1 cellular context compared by ENCODE assay signal in the genomic region with DNA sequence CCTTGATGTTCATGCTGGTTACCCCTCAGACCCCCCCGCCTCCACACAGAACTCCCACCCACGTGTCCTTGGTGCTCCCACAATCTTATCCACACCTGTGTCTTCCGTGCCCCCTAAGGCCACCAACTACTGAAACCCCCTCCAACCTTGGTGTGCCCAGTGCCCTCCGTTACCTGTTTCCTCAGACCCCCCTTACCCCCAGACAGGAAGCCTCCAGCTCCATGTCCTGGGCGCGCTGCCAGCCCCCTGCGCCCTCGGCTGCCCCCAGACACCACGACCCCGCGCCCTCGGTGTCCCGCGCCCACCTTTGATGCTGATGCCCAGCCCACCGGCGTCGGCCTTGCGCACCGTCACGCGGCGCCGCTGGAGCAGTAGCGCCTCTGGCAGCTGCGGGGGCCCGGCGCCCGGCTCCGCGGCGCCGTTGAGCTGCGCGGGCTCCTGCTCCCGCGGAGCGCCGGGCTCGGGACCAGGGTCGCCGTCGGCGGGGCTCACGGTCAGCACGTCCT.
TF ChIP-seq lines count a peak whose summit lies in the region.

No MANE protein-coding gene starts in this region.

TF ChIP-seq in GM23338, 12 proteins besides CTCF, POLR2A, EP300 and RAD21 (continued from another document):
- TF ChIP-seq, protein P1, sequence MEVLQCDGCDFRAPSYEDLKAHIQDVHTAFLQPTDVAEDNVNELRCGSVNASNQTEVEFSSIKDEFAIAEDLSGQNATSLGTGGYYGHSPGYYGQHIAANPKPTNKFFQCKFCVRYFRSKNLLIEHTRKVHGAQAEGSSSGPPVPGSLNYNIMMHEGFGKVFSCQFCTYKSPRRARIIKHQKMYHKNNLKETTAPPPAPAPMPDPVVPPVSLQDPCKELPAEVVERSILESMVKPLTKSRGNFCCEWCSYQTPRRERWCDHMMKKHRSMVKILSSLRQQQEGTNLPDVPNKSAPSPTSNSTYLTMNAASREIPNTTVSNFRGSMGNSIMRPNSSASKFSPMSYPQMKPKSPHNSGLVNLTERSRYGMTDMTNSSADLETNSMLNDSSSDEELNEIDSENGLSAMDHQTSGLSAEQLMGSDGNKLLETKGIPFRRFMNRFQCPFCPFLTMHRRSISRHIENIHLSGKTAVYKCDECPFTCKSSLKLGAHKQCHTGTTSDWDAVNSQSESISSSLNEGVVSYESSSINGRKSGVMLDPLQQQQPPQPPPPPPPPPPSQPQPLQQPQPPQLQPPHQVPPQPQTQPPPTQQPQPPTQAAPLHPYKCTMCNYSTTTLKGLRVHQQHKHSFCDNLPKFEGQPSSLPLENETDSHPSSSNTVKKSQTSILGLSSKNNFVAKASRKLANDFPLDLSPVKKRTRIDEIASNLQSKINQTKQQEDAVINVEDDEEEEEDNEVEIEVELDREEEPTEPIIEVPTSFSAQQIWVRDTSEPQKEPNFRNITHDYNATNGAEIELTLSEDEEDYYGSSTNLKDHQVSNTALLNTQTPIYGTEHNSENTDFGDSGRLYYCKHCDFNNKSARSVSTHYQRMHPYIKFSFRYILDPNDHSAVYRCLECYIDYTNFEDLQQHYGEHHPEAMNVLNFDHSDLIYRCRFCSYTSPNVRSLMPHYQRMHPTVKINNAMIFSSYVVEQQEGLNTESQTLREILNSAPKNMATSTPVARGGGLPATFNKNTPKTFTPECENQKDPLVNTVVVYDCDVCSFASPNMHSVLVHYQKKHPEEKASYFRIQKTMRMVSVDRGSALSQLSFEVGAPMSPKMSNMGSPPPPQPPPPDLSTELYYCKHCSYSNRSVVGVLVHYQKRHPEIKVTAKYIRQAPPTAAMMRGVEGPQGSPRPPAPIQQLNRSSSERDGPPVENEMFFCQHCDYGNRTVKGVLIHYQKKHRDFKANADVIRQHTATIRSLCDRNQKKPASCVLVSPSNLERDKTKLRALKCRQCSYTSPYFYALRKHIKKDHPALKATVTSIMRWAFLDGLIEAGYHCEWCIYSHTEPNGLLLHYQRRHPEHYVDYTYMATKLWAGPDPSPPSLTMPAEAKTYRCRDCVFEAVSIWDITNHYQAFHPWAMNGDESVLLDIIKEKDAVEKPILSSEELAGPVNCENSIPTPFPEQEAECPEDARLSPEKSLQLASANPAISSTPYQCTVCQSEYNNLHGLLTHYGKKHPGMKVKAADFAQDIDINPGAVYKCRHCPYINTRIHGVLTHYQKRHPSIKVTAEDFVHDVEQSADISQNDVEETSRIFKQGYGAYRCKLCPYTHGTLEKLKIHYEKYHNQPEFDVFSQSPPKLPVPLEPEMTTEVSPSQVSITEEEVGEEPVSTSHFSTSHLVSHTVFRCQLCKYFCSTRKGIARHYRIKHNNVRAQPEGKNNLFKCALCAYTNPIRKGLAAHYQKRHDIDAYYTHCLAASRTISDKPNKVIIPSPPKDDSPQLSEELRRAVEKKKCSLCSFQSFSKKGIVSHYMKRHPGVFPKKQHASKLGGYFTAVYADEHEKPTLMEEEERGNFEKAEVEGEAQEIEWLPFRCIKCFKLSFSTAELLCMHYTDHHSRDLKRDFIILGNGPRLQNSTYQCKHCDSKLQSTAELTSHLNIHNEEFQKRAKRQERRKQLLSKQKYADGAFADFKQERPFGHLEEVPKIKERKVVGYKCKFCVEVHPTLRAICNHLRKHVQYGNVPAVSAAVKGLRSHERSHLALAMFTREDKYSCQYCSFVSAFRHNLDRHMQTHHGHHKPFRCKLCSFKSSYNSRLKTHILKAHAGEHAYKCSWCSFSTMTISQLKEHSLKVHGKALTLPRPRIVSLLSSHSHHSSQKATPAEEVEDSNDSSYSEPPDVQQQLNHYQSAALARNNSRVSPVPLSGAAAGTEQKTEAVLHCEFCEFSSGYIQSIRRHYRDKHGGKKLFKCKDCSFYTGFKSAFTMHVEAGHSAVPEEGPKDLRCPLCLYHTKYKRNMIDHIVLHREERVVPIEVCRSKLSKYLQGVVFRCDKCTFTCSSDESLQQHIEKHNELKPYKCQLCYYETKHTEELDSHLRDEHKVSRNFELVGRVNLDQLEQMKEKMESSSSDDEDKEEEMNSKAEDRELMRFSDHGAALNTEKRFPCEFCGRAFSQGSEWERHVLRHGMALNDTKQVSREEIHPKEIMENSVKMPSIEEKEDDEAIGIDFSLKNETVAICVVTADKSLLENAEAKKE (CRISPR knock-in tag; IDR thresholded peaks at IDR 0.05), result no peak
